ENCODE assay signal across 19 cellular contexts in the genomic region with DNA sequence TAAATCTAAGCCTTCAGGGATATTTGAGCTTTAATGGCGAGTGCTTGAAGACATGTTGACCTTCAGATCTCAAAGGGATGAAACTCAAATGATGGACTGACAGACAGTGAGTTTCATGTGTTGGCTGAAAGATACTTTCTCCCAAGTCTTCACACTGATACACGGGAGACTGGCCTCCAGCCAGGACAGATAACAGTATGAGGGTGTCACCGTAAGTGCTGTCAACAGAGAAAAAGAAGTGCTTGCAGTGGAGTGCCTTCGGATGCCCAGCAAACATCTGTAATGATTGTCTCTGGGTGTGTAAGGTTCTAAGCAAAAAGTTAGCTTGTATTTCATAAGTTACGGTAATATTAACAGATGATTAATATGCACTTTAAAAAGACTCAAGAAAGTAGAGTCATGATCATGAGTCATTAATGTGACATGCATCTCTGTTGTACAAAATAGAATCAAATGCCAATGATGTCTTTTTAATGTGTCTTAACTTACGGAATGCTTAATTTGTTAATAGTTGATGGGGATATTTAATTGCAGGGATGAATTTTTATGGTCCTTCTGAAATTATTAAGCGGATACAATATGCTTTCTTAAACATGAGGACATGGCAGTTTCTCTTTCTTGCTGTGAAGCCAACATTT.
A peak's percentile ranks its signal among the peaks of the same experiment; 100 is the strongest.
DNase-seq lines count a peak whose midpoint lies in the region; ATAC-seq, FAIRE-seq and TF ChIP-seq lines count a peak whose summit lies in the region.
"Had no signal": no experiment of that assay in that cellular context is flagged by ENCODE, and none has a peak within 500 bp of the region (broad histone marks: within the 10 kb centered on the region; RNA-seq: fewer than 3 reads in every experiment).

No MANE protein-coding gene starts in this region.

- peaks cover 7% of the 10 kb centered on the region for H3K4me1 Mint-ChIP-seq in MCF 10A (ENCODE audit: insufficient read depth, unreplicated experiment)
- peaks cover 7% of the 10 kb centered on the region for H3K4me1 Mint-ChIP-seq in astrocyte (ENCODE audit: low read depth, unreplicated experiment)
- H3K4me1 Mint-ChIP-seq: CD14-positive monocyte had no signal

- H3K27ac Mint-ChIP-seq in MCF 10A (ENCODE audit: low read depth, unreplicated experiment) (peak overlapping the region; percentile 29), astrocyte (ENCODE audit: unreplicated experiment) (no peak overlapping the region)
- H3K27ac Mint-ChIP-seq: CD14-positive monocyte had no signal

- intact Hi-C loops in MCF 10A (cut with micrococcal nuclease) (no loop called here), breast epithelium (cut with DNase I; ENCODE audit: low total_unique reads) (no loop called here)

- DNase-seq in MCF 10A (ENCODE audit: unreplicated experiment) (no peak), breast epithelium (ENCODE audit: low spot score in 2 of 2) (no peak), astrocyte (ENCODE audit: low read depth) (peak; percentile 26), fibroblast of lung (ENCODE audit: low read depth in 2 of 2) (peak; percentile 31 to 34), omental fat pad (ENCODE audit: low spot score) (no peak), NCI-H345 treated with DMSO at 0.1 percent for 48 hours (lab: John Stamatoyannopoulos, UW; ENCODE audit: unreplicated experiment) (no peak), epidermal melanocyte (ENCODE audit: insufficient read length, low spot score) (no peak)
- DNase-seq: DMS79, NCI-H1436, NCI-H2029, NCI-H2171 treated with DMSO at 0.1 percent for 48 hours, NCI-H446 treated with DMSO at 0.1 percent for 48 hours had no signal

- H3K79me2 ChIP-seq in astrocyte (ENCODE audit: insufficient read depth, low read length) = no peaks in the 10 kb centered on the region
- no peaks in the 10 kb centered on the region for H3K79me2 ChIP-seq in fibroblast of lung (ENCODE audit: control insufficient read depth, insufficient read depth, low read length)

- peaks cover 0 to 13% of the 10 kb centered on the region in 2 donors for H3K9me3 ChIP-seq in breast epithelium
- no peaks in the 10 kb centered on the region for H3K9me3 ChIP-seq in astrocyte (ENCODE audit: insufficient read depth, low read depth, low read length)
- H3K9me3 ChIP-seq in fibroblast of lung (ENCODE audit: control insufficient read depth, insufficient read depth, low read depth, low read length) = no peaks in the 10 kb centered on the region

- no peak for FAIRE-seq in astrocyte (lab: Jason Lieb, UNC)
- FAIRE-seq: GM12892, GM18507, K562 had no signal

- TF ChIP-seq CTCF in MCF 10A (IDR thresholded peaks at IDR 0.05; ENCODE audit: unreplicated experiment) (no peak), breast epithelium (IDR thresholded peaks at IDR 0.05) (no peak), astrocyte (IDR thresholded peaks at IDR 0.05; ENCODE audit: insufficient read depth, low read depth, low read length) (no peak), fibroblast of lung (conservative IDR thresholded peaks at IDR 0.05 in 1 of 2, IDR thresholded peaks at IDR 0.05 in 1 of 2; ENCODE audit: low read depth in 1 of 2, low read length in 2 of 2) (no peak), omental fat pad (IDR thresholded peaks at IDR 0.05) (no peak)

- H3K27me3 ChIP-seq in breast epithelium = no peaks in the 10 kb centered on the region
- no peaks in the 10 kb centered on the region for H3K27me3 ChIP-seq in astrocyte (ENCODE audit: insufficient read depth, low read length)
- no peaks in the 10 kb centered on the region for H3K27me3 ChIP-seq in fibroblast of lung (ENCODE audit: control insufficient read depth, insufficient read depth, low read length)

- peak overlapping the region; percentile 30 for H3K4me3 Mint-ChIP-seq in MCF 10A (ENCODE audit: unreplicated experiment)
- H3K4me3 Mint-ChIP-seq in astrocyte (ENCODE audit: unreplicated experiment) = no peak overlapping the region
- H3K4me3 Mint-ChIP-seq: CD14-positive monocyte had no signal

- POLR2A ChIA-PET in MCF 10A (lab: Yijun Ruan, JAX) = no interaction called here

- ATAC-seq in omental fat pad (ENCODE audit: low FRiP score) (peak; percentile 50), GM21723 (IDR thresholded peaks at IDR 0.05; ENCODE audit: unreplicated experiment) (no peak)
- ATAC-seq: K562, Panc1 had no signal

- H3K9ac ChIP-seq in astrocyte (ENCODE audit: low read length) = no peak overlapping the region
- no peak overlapping the region for H3K9ac ChIP-seq in fibroblast of lung (ENCODE audit: insufficient read depth, low read length)

- H3K4me3 ChIP-seq in breast epithelium = no peak overlapping the region
- no peak overlapping the region for H3K4me3 ChIP-seq in astrocyte (ENCODE audit: insufficient read depth, low read depth, low read length)
- no peak overlapping the region for H3K4me3 ChIP-seq in fibroblast of lung (replicated peaks in 1 of 4; ENCODE audit: control extremely low read depth in 1 of 4, insufficient read depth in 1 of 4, low read depth in 3 of 4, low read length in 4 of 4)
- H3K4me3 ChIP-seq: K562 had no signal

- H3K9me3 Mint-ChIP-seq in MCF 10A (ENCODE audit: unreplicated experiment) (peaks cover 8% of the 10 kb centered on the region), astrocyte (ENCODE audit: unreplicated experiment) (peaks cover 4% of the 10 kb centered on the region)

- CTCF ChIA-PET in MCF 10A (lab: Yijun Ruan, JAX) = interaction anchor here (0.6 to 0.7 kb wide), 2 partner anchors 27 to 1363 kb away, joined by 3 read pairs; no protein-coding TSS in a partner anchor

- H3K27me3 Mint-ChIP-seq in MCF 10A (ENCODE audit: insufficient read depth, unreplicated experiment) (no peaks in the 10 kb centered on the region), astrocyte (ENCODE audit: low read depth, unreplicated experiment) (no peaks in the 10 kb centered on the region)

- no peaks in the 10 kb centered on the region for H4K20me1 ChIP-seq in astrocyte (ENCODE audit: insufficient read depth, low read length)
- no peaks in the 10 kb centered on the region for H4K20me1 ChIP-seq in fibroblast of lung (ENCODE audit: control insufficient read depth, extremely low read depth, insufficient read depth, low read length)

- no TSS peak for BruUV-seq in MCF 10A (replicated peaks; lab: Mats Ljungman, UMichigan)

- H3K27ac ChIP-seq in breast epithelium (no peak overlapping the region), astrocyte (ENCODE audit: low read depth, low read length) (no peak overlapping the region), fibroblast of lung (ENCODE audit: insufficient read depth, low read length) (no peak overlapping the region)
- H3K27ac ChIP-seq: 22Rv1 had no signal

- H3K36me3 Mint-ChIP-seq in MCF 10A (ENCODE audit: insufficient read depth, unreplicated experiment) (no peaks in the 10 kb centered on the region), astrocyte (ENCODE audit: low read depth, unreplicated experiment) (peaks cover 9% of the 10 kb centered on the region)
- H3K36me3 Mint-ChIP-seq: CD14-positive monocyte had no signal

- H3K4me1 ChIP-seq in breast epithelium (no peaks in the 10 kb centered on the region), astrocyte (ENCODE audit: insufficient read depth, low read length) (peaks cover 5% of the 10 kb centered on the region), fibroblast of lung (ENCODE audit: control insufficient read depth, extremely low read depth, insufficient read depth, low read length) (no peaks in the 10 kb centered on the region)

- no peaks in the 10 kb centered on the region for H3K36me3 ChIP-seq in breast epithelium
- H3K36me3 ChIP-seq in astrocyte (ENCODE audit: insufficient read depth, low read length) = no peaks in the 10 kb centered on the region
- H3K36me3 ChIP-seq in fibroblast of lung (ENCODE audit: control insufficient read depth, insufficient read depth, low read length) = no peaks in the 10 kb centered on the region

- H3K4me2 ChIP-seq in astrocyte (ENCODE audit: low read length) (no peak overlapping the region), fibroblast of lung (ENCODE audit: extremely low read depth, insufficient read depth, low read length) (no peak overlapping the region)

- H2AFZ ChIP-seq in astrocyte (ENCODE audit: low read depth, low read length) (no peak overlapping the region), fibroblast of lung (ENCODE audit: low read length) (no peak overlapping the region)

- TF ChIP-seq POLR2A in breast epithelium (IDR thresholded peaks at IDR 0.05) = no peak

Comparison
In these comparisons a context has a peak if more than half of its experiments do, and no peak if none do; other contexts are left out.
1. DNase-seq: peak in astrocyte (single experiment) and fibroblast of lung (2 of 2); none in MCF 10A (single experiment), breast epithelium (0 of 2), omental fat pad (single experiment), NCI-H345 treated with DMSO at 0.1 percent for 48 hours (single experiment) and epidermal melanocyte (single experiment).